Comparison of ENCODE assay signal across 10 cellular contexts in the genomic region with DNA sequence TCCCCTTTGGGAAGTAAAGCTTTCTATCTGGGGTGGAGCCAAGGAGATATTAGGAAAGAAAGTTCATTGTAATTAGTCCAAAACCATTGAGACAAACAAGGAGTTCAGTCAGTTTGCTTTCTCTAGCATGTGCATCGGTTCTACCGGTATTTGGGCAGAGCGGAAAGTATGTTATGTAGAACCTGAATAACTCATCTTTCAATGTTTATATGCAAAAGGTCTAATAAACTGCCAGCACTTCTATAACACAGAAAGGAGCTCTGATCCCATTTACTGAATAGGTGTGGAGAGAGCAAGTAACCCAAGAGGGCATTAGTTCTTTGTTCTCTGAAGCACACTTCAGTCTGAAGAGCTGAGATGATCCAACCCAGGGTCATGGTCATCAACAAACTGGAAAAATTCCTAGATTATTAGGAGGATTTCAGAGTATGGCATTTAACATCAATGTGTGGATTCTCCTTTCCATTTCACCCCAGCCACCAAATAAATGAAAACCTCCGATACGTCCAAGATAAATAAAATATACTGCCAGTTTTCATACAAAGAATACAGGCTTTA. TPM values are rescaled to one million over a fixed set of nuclear protein-coding genes. Genes with fewer than 3 reads are reported as not detected.
DNase-seq lines count a peak whose midpoint lies in the region; ATAC-seq, FAIRE-seq and TF ChIP-seq lines count a peak whose summit lies in the region.
"Had no signal": no experiment of that assay in that cellular context is flagged by ENCODE, and none has a peak within 500 bp of the region (broad histone marks: within the 10 kb centered on the region; RNA-seq: fewer than 3 reads in every experiment).

No MANE protein-coding gene starts in this region.

- H3K27ac Mint-ChIP-seq in astrocyte (ENCODE audit: unreplicated experiment): peak overlapping the region; percentile 99

- H3K36me3 ChIP-seq in astrocyte (ENCODE audit: insufficient read depth, low read length) (peaks cover 6% of the 10 kb centered on the region), left lung (no peaks in the 10 kb centered on the region), thyroid gland (no peaks in the 10 kb centered on the region)

- no peak for TF ChIP-seq POLR2A in thyroid gland (IDR thresholded peaks at IDR 0.05)

- H3K4me1 Mint-ChIP-seq in astrocyte (ENCODE audit: low read depth, unreplicated experiment): peaks cover 17% of the 10 kb centered on the region

- peaks cover 39% of the 10 kb centered on the region for H4K20me1 ChIP-seq in astrocyte (ENCODE audit: insufficient read depth, low read length)

- H3K4me1 ChIP-seq in astrocyte (ENCODE audit: insufficient read depth, low read length) (peaks cover 29% of the 10 kb centered on the region), left lung (peaks cover 4 to 47% of the 10 kb centered on the region in 2 donors), thyroid gland (peaks cover 8% of the 10 kb centered on the region in 2 donors)

- no peak for FAIRE-seq in astrocyte (lab: Jason Lieb, UNC)

- no peaks in the 10 kb centered on the region for H3K27me3 ChIP-seq in astrocyte (ENCODE audit: insufficient read depth, low read length)
- peaks cover 0 to 43% of the 10 kb centered on the region in 2 donors for H3K27me3 ChIP-seq in left lung
- H3K27me3 ChIP-seq in thyroid gland: no peaks in the 10 kb centered on the region

- H3K4me3 Mint-ChIP-seq in astrocyte (ENCODE audit: unreplicated experiment): no peak overlapping the region

- DNase-seq in NCI-H1105 (lab: John Stamatoyannopoulos, UW) (peak; percentile 36), astrocyte (ENCODE audit: low read depth) (no peak), left lung (no peak), thyroid gland (no peak), NCI-H1694 treated with DMSO at 0.1 percent for 48 hours (lab: John Stamatoyannopoulos, UW) (no peak)
- DNase-seq in stimulated activated CD4-positive, alpha-beta T cell treated with anti-CD3 and anti-CD28 coated beads, Interleukin-4, amount 100 ng/mL, for 4 hours: no peak
- DNase-seq: activated effector memory CD4-positive, alpha-beta T cell treated with Interleukin-2 at 50 U/mL for 16 hours; NCI-H187; T1000 had no signal

- H3K9me3 ChIP-seq in astrocyte (ENCODE audit: insufficient read depth, low read depth, low read length) (no peaks in the 10 kb centered on the region), left lung (no peaks in the 10 kb centered on the region), thyroid gland (no peaks in the 10 kb centered on the region)

- peaks cover 28% of the 10 kb centered on the region for H3K36me3 Mint-ChIP-seq in astrocyte (ENCODE audit: low read depth, unreplicated experiment)

- no peaks in the 10 kb centered on the region for H3K9me3 Mint-ChIP-seq in astrocyte (ENCODE audit: unreplicated experiment)

- peak overlapping the region; percentile 91 for H3K27ac ChIP-seq in astrocyte (ENCODE audit: low read depth, low read length)
- peak overlapping the region; percentile 73 to 86 for H3K27ac ChIP-seq in left lung
- peak overlapping the region; percentile 72 to 82 (median 82) for H3K27ac ChIP-seq in thyroid gland

- no peak overlapping the region for H2AFZ ChIP-seq in astrocyte (ENCODE audit: low read depth, low read length)

- ATAC-seq in left lung: no peak
- ATAC-seq in HG02973 (IDR thresholded peaks at IDR 0.05; ENCODE audit: unreplicated experiment): no peak

- 13 to 40% methylated on average over 5 of the region's 5 CpGs for WGBS in thyroid gland, 2 donors

- intact Hi-C loops in left lung (cut with DNase I) (loop anchor here in 1 of 2 donors (10.0 kb wide), 1 partner anchor 716 kb away; no protein-coding TSS in a partner anchor), thyroid gland (cut with DNase I) (loop anchor here (10.0 kb wide), 1 partner anchor 116 kb away; no protein-coding TSS in a partner anchor)

- H3K4me3 ChIP-seq in astrocyte (ENCODE audit: insufficient read depth, low read depth, low read length): peak overlapping the region; percentile 96
- H3K4me3 ChIP-seq in left lung: peak overlapping the region; percentile 54 to 64
- H3K4me3 ChIP-seq in thyroid gland (replicated peaks in 1 of 3): peak overlapping the region in 1 of 3 donors; percentile 10

- H3K4me2 ChIP-seq in astrocyte (ENCODE audit: low read length): peak overlapping the region; percentile 94

- TF ChIP-seq CTCF in astrocyte (IDR thresholded peaks at IDR 0.05; ENCODE audit: insufficient read depth, low read depth, low read length): no peak
- no peak for TF ChIP-seq CTCF in left lung (IDR thresholded peaks at IDR 0.05)
- TF ChIP-seq CTCF in thyroid gland (IDR thresholded peaks at IDR 0.05): no peak

- H3K9ac ChIP-seq in astrocyte (ENCODE audit: low read length): peak overlapping the region; percentile 99

- H3K27me3 Mint-ChIP-seq in astrocyte (ENCODE audit: low read depth, unreplicated experiment): no peaks in the 10 kb centered on the region

- H3K79me2 ChIP-seq in astrocyte (ENCODE audit: insufficient read depth, low read length): peaks cover 98% of the 10 kb centered on the region

RNA-seq across cellular contexts. Expression of gene TGFB2, which starts 3.6 kb away (rescaled TPM):
- total RNA-seq in astrocyte (308 and 330 TPM in 2 replicates), left lung (10 to 100 TPM in 1 of 2 donors, 1 to 10 TPM in 1; 9.8 to 22.0 TPM), thyroid gland (10 to 100 TPM in 1 of 4 donors, 1 to 10 TPM in 3; 2.2 to 16.7 (median 8.0) TPM)

Comparison
In these comparisons a context has a peak if more than half of its experiments do, and no peak if none do; other contexts are left out.
1. RNA of gene TGFB2, which starts 3.6 kb away (total RNA-seq): 308 to 330 TPM in astrocyte; 9.8 to 22.0 TPM in left lung and 2.2 to 16.7 TPM in thyroid gland; every median in the first group is over 10 times any median in the second.
2. Peak in every context shown above with its lines, with median percentiles within 50 percentile points of each other: H3K27ac ChIP-seq.